ENCODE assay signal across 1 cellular context in the genomic region with DNA sequence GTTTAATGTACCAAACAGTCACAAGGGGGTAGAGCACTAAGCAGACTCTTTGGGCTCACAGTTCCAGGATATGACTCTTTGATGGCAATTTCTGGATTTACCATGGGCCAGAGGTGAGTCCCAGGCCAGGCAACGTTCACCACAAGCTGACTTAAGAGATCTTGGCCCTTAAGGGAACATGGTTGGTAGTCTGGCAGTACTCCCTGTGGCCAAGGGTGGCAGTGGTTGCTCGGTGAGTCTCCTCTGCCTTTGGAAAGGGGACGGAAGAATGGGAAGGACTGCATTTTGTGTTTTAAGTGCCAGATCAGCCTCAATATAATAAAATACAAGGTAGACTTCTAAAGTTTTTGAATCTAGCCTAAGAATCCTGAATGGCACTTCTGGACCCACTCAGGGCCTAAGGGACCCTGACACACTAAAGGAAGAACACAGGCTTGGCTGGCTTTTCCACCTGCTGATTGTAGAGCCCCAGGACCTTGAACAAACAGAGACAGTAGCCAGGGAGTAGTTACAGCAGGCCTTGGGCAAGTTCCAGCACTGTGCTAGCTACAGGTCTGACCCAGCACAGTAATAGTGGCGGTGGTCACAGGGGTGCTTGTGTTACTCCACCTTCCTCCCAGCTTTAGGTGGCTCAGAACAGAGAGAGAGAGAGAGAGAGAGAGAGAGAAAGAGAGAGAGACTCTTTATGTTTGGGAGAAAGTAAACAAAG.
TF ChIP-seq lines count a peak whose summit lies in the region.

No MANE protein-coding gene starts in this region.

TF ChIP-seq in WTC11, 78 proteins besides CTCF, POLR2A, EP300 and RAD21 (continued from another document):
- TF ChIP-seq, protein P1, sequence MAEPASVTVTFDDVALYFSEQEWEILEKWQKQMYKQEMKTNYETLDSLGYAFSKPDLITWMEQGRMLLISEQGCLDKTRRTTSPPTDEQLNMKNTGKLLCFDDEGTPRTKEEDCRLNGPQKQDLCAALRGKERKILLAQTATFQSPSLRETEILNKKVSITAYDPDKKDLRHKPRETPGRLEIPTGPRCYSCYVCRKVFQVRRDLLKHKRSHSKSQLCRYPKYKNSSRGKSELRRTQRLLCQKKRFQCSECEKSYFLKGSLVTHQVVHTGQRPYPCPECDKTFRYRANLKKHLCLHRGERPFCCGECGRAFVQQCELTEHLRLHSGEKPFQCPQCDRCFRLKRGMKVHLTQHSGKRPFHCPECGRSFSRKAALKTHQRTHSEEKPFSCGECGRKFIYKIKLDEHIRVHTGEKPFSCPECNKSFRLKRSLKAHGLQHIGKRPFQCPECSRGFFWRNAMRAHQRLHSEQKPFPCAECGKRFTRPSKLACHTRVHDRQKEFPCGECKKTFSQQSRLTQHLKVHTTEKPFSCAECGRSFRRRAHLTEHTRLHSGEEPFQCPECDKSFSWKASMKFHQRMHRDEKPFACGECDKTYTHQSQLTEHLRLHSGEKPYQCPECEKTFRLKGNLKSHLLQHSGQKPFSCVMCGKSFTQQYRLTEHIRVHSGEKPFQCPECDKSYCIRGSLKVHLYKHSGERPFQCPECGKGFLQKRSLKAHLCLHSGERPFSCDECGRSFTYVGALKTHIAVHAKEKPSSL (CRISPR knock-in tag; conservative IDR thresholded peaks at IDR 0.05): no peak
- no peak for TF ChIP-seq ZBTB21 (CRISPR knock-in tag; IDR thresholded peaks at IDR 0.05; ENCODE audit: borderline replicate concordance)
- TF ChIP-seq, protein P2, sequence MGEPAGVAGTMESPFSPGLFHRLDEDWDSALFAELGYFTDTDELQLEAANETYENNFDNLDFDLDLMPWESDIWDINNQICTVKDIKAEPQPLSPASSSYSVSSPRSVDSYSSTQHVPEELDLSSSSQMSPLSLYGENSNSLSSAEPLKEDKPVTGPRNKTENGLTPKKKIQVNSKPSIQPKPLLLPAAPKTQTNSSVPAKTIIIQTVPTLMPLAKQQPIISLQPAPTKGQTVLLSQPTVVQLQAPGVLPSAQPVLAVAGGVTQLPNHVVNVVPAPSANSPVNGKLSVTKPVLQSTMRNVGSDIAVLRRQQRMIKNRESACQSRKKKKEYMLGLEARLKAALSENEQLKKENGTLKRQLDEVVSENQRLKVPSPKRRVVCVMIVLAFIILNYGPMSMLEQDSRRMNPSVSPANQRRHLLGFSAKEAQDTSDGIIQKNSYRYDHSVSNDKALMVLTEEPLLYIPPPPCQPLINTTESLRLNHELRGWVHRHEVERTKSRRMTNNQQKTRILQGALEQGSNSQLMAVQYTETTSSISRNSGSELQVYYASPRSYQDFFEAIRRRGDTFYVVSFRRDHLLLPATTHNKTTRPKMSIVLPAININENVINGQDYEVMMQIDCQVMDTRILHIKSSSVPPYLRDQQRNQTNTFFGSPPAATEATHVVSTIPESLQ (CRISPR knock-in tag; IDR thresholded peaks at IDR 0.05): no peak
